Comparison of ENCODE assay signal across 13 cellular contexts in genomic region chr4:128825226-128825625, GRCh38. TPM values are rescaled to one million over a fixed set of nuclear protein-coding genes. Genes with fewer than 3 reads are reported as not detected.
DNase-seq lines count a peak whose midpoint lies in the region; ATAC-seq, FAIRE-seq and TF ChIP-seq lines count a peak whose summit lies in the region.
"Had no signal": no experiment of that assay in that cellular context is flagged by ENCODE, and none has a peak within 500 bp of the region (broad histone marks: within the 10 kb centered on the region; RNA-seq: fewer than 3 reads in every experiment).

No MANE protein-coding gene starts in this region.

- H3K9me3 Mint-ChIP-seq in activated naive CD4-positive, alpha-beta T cell treated with anti-CD3 and anti-CD28 coated beads for 36 hours: no peaks in the 10 kb centered on the region
- H3K9me3 Mint-ChIP-seq in activated T-helper 1 cell treated with anti-CD3 and anti-CD28 coated beads, Interleukin-12 subunit alpha, Interleukin-12 subunit beta, Interleukin-2, Interleukin-4 antibody, amounts not matched to agents 30 ng/mL and 10 ng/mL and 1 ng/mL, durations not matched to agents 14 hours and 24 hours and 36 hours: no peaks in the 10 kb centered on the region
- H3K9me3 Mint-ChIP-seq in activated CD8-positive, alpha-beta T cell treated with anti-CD3 and anti-CD28 coated beads for 36 hours: no peaks in the 10 kb centered on the region

- DNase-seq in EH (ENCODE audit: low read depth) (peak; percentile 40), RCC 7860 (ENCODE audit: low spot score) (peak; percentile 8), fibroblast of mammary gland (ENCODE audit: low read depth) (peak; percentile 47), sciatic nerve (ENCODE audit: low spot score) (no peak), GM20000 (ENCODE audit: low spot score) (no peak)
- DNase-seq in activated naive CD4-positive, alpha-beta T cell treated with anti-CD3 and anti-CD28 coated beads for 36 hours: no peak
- no peak for DNase-seq in activated T-helper 1 cell treated with anti-CD3 and anti-CD28 coated beads, Interleukin-12 subunit alpha, Interleukin-12 subunit beta, Interleukin-2, Interleukin-4 antibody, amounts not matched to agents 30 ng/mL and 10 ng/mL and 1 ng/mL, durations not matched to agents 14 hours and 24 hours and 36 hours (ENCODE audit: low spot score)
- DNase-seq in activated CD8-positive, alpha-beta T cell treated with anti-CD3 and anti-CD28 coated beads for 36 hours: no peak
- DNase-seq: DMS153, left cardiac atrium, NCI-H187, posterior cingulate gyrus had no signal

- no peak overlapping the region for H3K4me3 Mint-ChIP-seq in activated naive CD4-positive, alpha-beta T cell treated with anti-CD3 and anti-CD28 coated beads for 36 hours
- no peak overlapping the region for H3K4me3 Mint-ChIP-seq in activated T-helper 1 cell treated with anti-CD3 and anti-CD28 coated beads, Interleukin-12 subunit alpha, Interleukin-12 subunit beta, Interleukin-2, Interleukin-4 antibody, amounts not matched to agents 30 ng/mL and 10 ng/mL and 1 ng/mL, durations not matched to agents 14 hours and 24 hours and 36 hours
- H3K4me3 Mint-ChIP-seq in activated CD8-positive, alpha-beta T cell treated with anti-CD3 and anti-CD28 coated beads for 36 hours: no peak overlapping the region

- H3K27me3 Mint-ChIP-seq in activated naive CD4-positive, alpha-beta T cell treated with anti-CD3 and anti-CD28 coated beads for 36 hours (ENCODE audit: low read depth): no peaks in the 10 kb centered on the region
- no peaks in the 10 kb centered on the region for H3K27me3 Mint-ChIP-seq in activated T-helper 1 cell treated with anti-CD3 and anti-CD28 coated beads, Interleukin-12 subunit alpha, Interleukin-12 subunit beta, Interleukin-2, Interleukin-4 antibody, amounts not matched to agents 30 ng/mL and 10 ng/mL and 1 ng/mL, durations not matched to agents 14 hours and 24 hours and 36 hours (ENCODE audit: insufficient read depth)
- H3K27me3 Mint-ChIP-seq in activated CD8-positive, alpha-beta T cell treated with anti-CD3 and anti-CD28 coated beads for 36 hours: no peaks in the 10 kb centered on the region

- H3K27ac Mint-ChIP-seq in activated naive CD4-positive, alpha-beta T cell treated with anti-CD3 and anti-CD28 coated beads for 36 hours: no peak overlapping the region
- H3K27ac Mint-ChIP-seq in activated T-helper 1 cell treated with anti-CD3 and anti-CD28 coated beads, Interleukin-12 subunit alpha, Interleukin-12 subunit beta, Interleukin-2, Interleukin-4 antibody, amounts not matched to agents 30 ng/mL and 10 ng/mL and 1 ng/mL, durations not matched to agents 14 hours and 24 hours and 36 hours: no peak overlapping the region
- H3K27ac Mint-ChIP-seq in activated CD8-positive, alpha-beta T cell treated with anti-CD3 and anti-CD28 coated beads for 36 hours: no peak overlapping the region

- peak; percentile 73 for ATAC-seq in sciatic nerve
- no peak for ATAC-seq in activated CD8-positive, alpha-beta T cell treated with anti-CD3 and anti-CD28 coated beads for 36 hours

- FAIRE-seq in RCC 7860 (lab: Jason Lieb, UNC): no peak
- FAIRE-seq: GM18507 had no signal

- peaks cover 27% of the 10 kb centered on the region for H3K36me3 Mint-ChIP-seq in activated naive CD4-positive, alpha-beta T cell treated with anti-CD3 and anti-CD28 coated beads for 36 hours (ENCODE audit: low read depth)
- peaks cover 18% of the 10 kb centered on the region for H3K36me3 Mint-ChIP-seq in activated T-helper 1 cell treated with anti-CD3 and anti-CD28 coated beads, Interleukin-12 subunit alpha, Interleukin-12 subunit beta, Interleukin-2, Interleukin-4 antibody, amounts not matched to agents 30 ng/mL and 10 ng/mL and 1 ng/mL, durations not matched to agents 14 hours and 24 hours and 36 hours (ENCODE audit: low read depth)
- peaks cover 41% of the 10 kb centered on the region for H3K36me3 Mint-ChIP-seq in activated CD8-positive, alpha-beta T cell treated with anti-CD3 and anti-CD28 coated beads for 36 hours (ENCODE audit: low read depth)

- intact Hi-C loops in sciatic nerve (cut with DNase I): no loop called here
- intact Hi-C loops in activated naive CD4-positive, alpha-beta T cell treated with anti-CD3 and anti-CD28 coated beads for 36 hours (cut with micrococcal nuclease): no loop called here
- intact Hi-C loops in activated T-helper 1 cell treated with anti-CD3 and anti-CD28 coated beads, Interleukin-12 subunit alpha, Interleukin-12 subunit beta, Interleukin-2, Interleukin-4 antibody, amounts not matched to agents 30 ng/mL and 10 ng/mL and 1 ng/mL, durations not matched to agents 14 hours and 24 hours and 36 hours (cut with micrococcal nuclease): no loop called here
- intact Hi-C loops in activated CD8-positive, alpha-beta T cell treated with anti-CD3 and anti-CD28 coated beads for 36 hours (cut with micrococcal nuclease): no loop called here

- TF ChIP-seq CTCF in fibroblast of mammary gland (conservative IDR thresholded peaks at IDR 0.05; ENCODE audit: control insufficient read depth, insufficient read depth, low read depth, low read length) (no peak), GM20000 (IDR thresholded peaks at IDR 0.05; ENCODE audit: extremely low read depth, missing control alignments) (no peak)
- no peak for TF ChIP-seq CTCF in activated CD8-positive, alpha-beta T cell treated with anti-CD3 and anti-CD28 coated beads for 36 hours (IDR thresholded peaks at IDR 0.05)

- peaks cover 75% of the 10 kb centered on the region for H3K4me1 Mint-ChIP-seq in activated naive CD4-positive, alpha-beta T cell treated with anti-CD3 and anti-CD28 coated beads for 36 hours (ENCODE audit: low read depth)
- peaks cover 54% of the 10 kb centered on the region for H3K4me1 Mint-ChIP-seq in activated T-helper 1 cell treated with anti-CD3 and anti-CD28 coated beads, Interleukin-12 subunit alpha, Interleukin-12 subunit beta, Interleukin-2, Interleukin-4 antibody, amounts not matched to agents 30 ng/mL and 10 ng/mL and 1 ng/mL, durations not matched to agents 14 hours and 24 hours and 36 hours (ENCODE audit: low read depth)
- H3K4me1 Mint-ChIP-seq in activated CD8-positive, alpha-beta T cell treated with anti-CD3 and anti-CD28 coated beads for 36 hours (ENCODE audit: low read depth): peaks cover 71% of the 10 kb centered on the region

- H3K4me3 ChIP-seq in fibroblast of mammary gland (ENCODE audit: control insufficient read depth, low read depth, low read length): no peak overlapping the region

- CTCF ChIA-PET in activated naive CD4-positive, alpha-beta T cell treated with anti-CD3 and anti-CD28 coated beads for 36 hours (lab: Charles Lee): no interaction called here
- CTCF ChIA-PET in activated CD8-positive, alpha-beta T cell treated with anti-CD3 and anti-CD28 coated beads for 36 hours (lab: Charles Lee): no interaction called here

- POLR2A ChIA-PET in activated CD8-positive, alpha-beta T cell treated with anti-CD3 and anti-CD28 coated beads for 36 hours (lab: Charles Lee): no interaction called here

RNA-seq across cellular contexts. Expression of gene JADE1, which starts 15.7 kb away (rescaled TPM):
- total RNA-seq in sciatic nerve: 25.2 TPM
- 10 to 100 TPM; 35.8 to 38.2 TPM for total RNA-seq in activated naive CD4-positive, alpha-beta T cell treated with anti-CD3 and anti-CD28 coated beads for 36 hours
- 38.7 and 42.4 TPM in 2 replicates for total RNA-seq in activated T-helper 1 cell treated with anti-CD3 and anti-CD28 coated beads, Interleukin-12 subunit alpha, Interleukin-12 subunit beta, Interleukin-2, Interleukin-4 antibody, amounts not matched to agents 30 ng/mL and 10 ng/mL and 1 ng/mL, durations not matched to agents 14 hours and 24 hours and 36 hours
- 10 to 100 TPM; 30.5 to 31.6 TPM for total RNA-seq in activated CD8-positive, alpha-beta T cell treated with anti-CD3 and anti-CD28 coated beads for 36 hours

Comparison
In these comparisons a context has a peak if more than half of its experiments do, and no peak if none do; other contexts are left out.
1. DNase-seq: peak in EH (single experiment), RCC 7860 (single experiment) and fibroblast of mammary gland (single experiment); none in sciatic nerve (single experiment), activated naive CD4-positive, alpha-beta T cell treated with anti-CD3 and anti-CD28 coated beads for 36 hours (single experiment), GM20000 (single experiment), activated T-helper 1 cell treated with anti-CD3 and anti-CD28 coated beads, Interleukin-12 subunit alpha, Interleukin-12 subunit beta, Interleukin-2, Interleukin-4 antibody, amounts not matched to agents 30 ng/mL and 10 ng/mL and 1 ng/mL, durations not matched to agents 14 hours and 24 hours and 36 hours (single experiment) and activated CD8-positive, alpha-beta T cell treated with anti-CD3 and anti-CD28 coated beads for 36 hours (single experiment).